Comparison of ENCODE assay signal across 19 cellular contexts in the genomic region with DNA sequence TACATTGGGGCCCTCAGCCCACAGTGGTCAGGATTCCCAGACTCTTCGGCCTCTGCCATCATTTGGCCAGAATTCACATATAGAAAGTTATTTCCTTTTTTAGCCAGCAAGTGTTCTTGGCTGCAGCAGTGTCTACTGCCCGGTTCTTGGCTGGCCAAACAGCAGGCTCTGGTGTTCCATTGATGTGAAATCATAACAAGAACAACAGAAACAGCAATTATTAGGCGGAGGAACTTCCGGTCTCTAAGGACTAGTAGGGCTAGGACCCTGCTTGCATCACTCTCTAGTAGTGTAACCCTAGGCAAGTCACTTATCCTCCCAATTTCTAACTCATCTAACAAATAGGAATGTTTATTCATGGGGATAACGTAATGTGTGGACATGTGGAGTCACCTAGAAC. TPM values are rescaled to one million over a fixed set of nuclear protein-coding genes. Genes with fewer than 3 reads are reported as not detected.
DNase-seq lines count a peak whose midpoint lies in the region; ATAC-seq and TF ChIP-seq lines count a peak whose summit lies in the region.
"Had no signal": no experiment of that assay in that cellular context is flagged by ENCODE, and none has a peak within 500 bp of the region (broad histone marks: within the 10 kb centered on the region; RNA-seq: fewer than 3 reads in every experiment).

No MANE protein-coding gene starts in this region.

- no peak for TF ChIP-seq CTCF in ascending aorta (IDR thresholded peaks at IDR 0.05)
- TF ChIP-seq CTCF in left ventricle myocardium inferior (IDR thresholded peaks at IDR 0.05; ENCODE audit: borderline replicate concordance) = no peak
- no peak for TF ChIP-seq CTCF in thoracic aorta (IDR thresholded peaks at IDR 0.05)

- intact Hi-C loops in ascending aorta (cut with DNase I) (loop anchor here (5.0 kb wide), 1 partner anchor 597 kb away; a partner anchor contains a TSS), left ventricle myocardium inferior (cut with micrococcal nuclease) (no loop called here)

- H3K4me1 ChIP-seq in ascending aorta (peaks cover 29 to 66% of the 10 kb centered on the region in 2 donors), left ventricle myocardium inferior (peaks cover 66% of the 10 kb centered on the region), thoracic aorta (ENCODE audit: control insufficient read depth in 1 of 2, low read depth in 2 of 2) (peaks cover 32 to 96% of the 10 kb centered on the region in 2 donors)

- ATAC-seq in thoracic aorta (ENCODE audit: insufficient number of reproducible peaks, low FRiP score, low read depth) = peak; percentile 79
- ATAC-seq: GM12878, Panc1 had no signal

- DNase-seq in ascending aorta (ENCODE audit: low spot score in 2 of 2) = peak; percentile 39 to 88
- DNase-seq in dermis blood vessel endothelial cell = peak; percentile 7
- DNase-seq in left ventricle myocardium inferior = no peak
- DNase-seq in thoracic aorta (ENCODE audit: low spot score) = peak; percentile 31
- no peak for DNase-seq in NCI-H1694 (lab: John Stamatoyannopoulos, UW)
- DNase-seq in NCI-H2227 treated with DMSO at 0.1 percent for 48 hours (lab: John Stamatoyannopoulos, UW) = no peak
- no peak for DNase-seq in activated effector memory CD4-positive, alpha-beta T cell treated with Interleukin-2 at 50 U/mL for 16 hours
- DNase-seq: DMS 273 treated with DMSO at 0.1 percent for 48 hours, GDM1, H7, NCI-H1048, NCI-H1436 treated with DMSO at 0.1 percent for 48 hours, NCI-H2081, NCI-H510A treated with DMSO at 0.1 percent for 48 hours, SHP77 treated with DMSO at 0.1 percent for 48 hours had no signal

- H3K27me3 ChIP-seq in ascending aorta (no peaks in the 10 kb centered on the region), left ventricle myocardium inferior (ENCODE audit: low read depth) (no peaks in the 10 kb centered on the region), thoracic aorta (replicated peaks; ENCODE audit: insufficient read depth) (no peaks in the 10 kb centered on the region)

- H3K4me3 ChIP-seq in ascending aorta (peak overlapping the region in 1 of 2 donors; percentile 7), left ventricle myocardium inferior (no peak overlapping the region), thoracic aorta (peak overlapping the region; percentile 30)
- H3K4me3 ChIP-seq: GM12878 had no signal

- peak overlapping the region; percentile 91 to 94 for H3K27ac ChIP-seq in ascending aorta
- peak overlapping the region; percentile 31 for H3K27ac ChIP-seq in left ventricle myocardium inferior (replicated peaks)
- peak overlapping the region; percentile 87 to 91 for H3K27ac ChIP-seq in thoracic aorta
- H3K27ac ChIP-seq: C4-2B had no signal

- no peaks in the 10 kb centered on the region for H3K36me3 ChIP-seq in ascending aorta
- no peaks in the 10 kb centered on the region for H3K36me3 ChIP-seq in left ventricle myocardium inferior
- no peaks in the 10 kb centered on the region for H3K36me3 ChIP-seq in thoracic aorta

- H3K9me3 ChIP-seq in ascending aorta (no peaks in the 10 kb centered on the region), left ventricle myocardium inferior (replicated peaks) (no peaks in the 10 kb centered on the region), thoracic aorta (no peaks in the 10 kb centered on the region)

RNA-seq across cellular contexts. Expression of a gene that starts 8.7 kb away (rescaled TPM):
- total RNA-seq in ascending aorta = 49.7 TPM
- under 0.01 and 0.33 TPM in 2 replicates for total RNA-seq in dermis blood vessel endothelial cell
- 69.8 TPM for total RNA-seq in left ventricle myocardium inferior
- total RNA-seq in thoracic aorta = 10 to 100 TPM; 49.7 to 51.7 TPM
- total RNA-seq: A673, GM12878 had no signal

Comparison
In these comparisons a context has a peak if more than half of its experiments do, and no peak if none do; other contexts are left out.
1. DNase-seq: peak in ascending aorta (2 of 2), dermis blood vessel endothelial cell (single experiment) and thoracic aorta (single experiment); none in left ventricle myocardium inferior (single experiment), NCI-H1694 (single experiment), NCI-H2227 treated with DMSO at 0.1 percent for 48 hours (single experiment) and activated effector memory CD4-positive, alpha-beta T cell treated with Interleukin-2 at 50 U/mL for 16 hours (single experiment).
2. H3K27ac ChIP-seq: peak in every context shown above with its lines; median percentile 92 in ascending aorta; 89 in thoracic aorta; 31 in left ventricle myocardium inferior.
3. RNA of a gene that starts 8.7 kb away (total RNA-seq): 69.8 TPM in left ventricle myocardium inferior (single experiment), 49.7 to 51.7 TPM in thoracic aorta and 49.7 TPM in ascending aorta (single experiment); under 0.01 to 0.33 TPM in dermis blood vessel endothelial cell; every median in the first group is over 10 times any median in the second.